9 cellular contexts compared by ENCODE assay signal in the genomic region with DNA sequence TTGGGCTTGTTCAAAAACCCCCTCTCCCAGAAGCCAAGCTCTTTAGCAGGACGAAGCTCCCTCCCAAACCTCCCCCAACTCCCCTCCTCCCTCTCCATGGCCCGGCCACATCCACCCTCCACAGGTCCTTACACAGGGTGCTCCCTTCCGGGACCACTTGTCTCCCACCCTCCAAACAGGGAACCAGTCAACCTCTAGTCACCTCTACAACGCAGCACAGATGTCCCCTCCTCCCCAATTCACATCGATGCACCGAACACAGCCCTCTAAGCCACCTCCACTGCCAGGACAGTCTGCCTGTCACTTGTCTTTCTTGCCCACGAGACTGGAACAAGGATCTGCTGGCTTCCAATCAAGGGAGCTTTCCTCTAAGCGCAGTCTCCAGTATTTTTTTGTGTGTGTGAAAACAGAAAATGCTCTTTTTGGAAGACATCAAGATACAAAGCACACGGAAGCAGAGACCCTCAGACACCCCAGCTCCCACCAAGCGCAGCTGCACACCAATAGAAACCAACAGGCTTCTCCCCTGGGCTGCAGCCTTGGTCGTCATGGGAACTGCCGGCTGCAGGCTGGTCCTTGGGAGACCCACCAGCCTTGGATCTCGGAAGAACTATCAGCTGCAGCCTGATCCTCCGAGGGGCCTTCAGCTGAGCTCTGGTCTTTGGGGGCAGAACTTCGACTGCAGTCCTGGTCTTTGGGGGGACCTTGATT. TPM values are rescaled to one million over a fixed set of nuclear protein-coding genes. Genes with fewer than 3 reads are reported as not detected.
A peak's percentile ranks its signal among the peaks of the same experiment; 100 is the strongest.
DNase-seq lines count a peak whose midpoint lies in the region; ATAC-seq and TF ChIP-seq lines count a peak whose summit lies in the region.
"Had no signal": no experiment of that assay in that cellular context is flagged by ENCODE, and none has a peak within 500 bp of the region (broad histone marks: within the 10 kb centered on the region; RNA-seq: fewer than 3 reads in every experiment).

No MANE protein-coding gene starts in this region.

- no peak overlapping the region for H3K9ac ChIP-seq in SK-N-SH

- H4K20me1 ChIP-seq in SK-N-SH (ENCODE audit: insufficient read depth) (no peaks in the 10 kb centered on the region), GM23338 (replicated peaks; ENCODE audit: insufficient read depth) (peaks cover 3% of the 10 kb centered on the region; the same call in 1 of the 2 replicates)

- no peak for TF ChIP-seq EP300 in SK-N-SH (IDR thresholded peaks at IDR 0.05; ENCODE audit: borderline replicate concordance in 1 of 2, low read depth in 1 of 2, low read length in 1 of 2)

- H2AFZ ChIP-seq in SK-N-SH (ENCODE audit: low read depth) (no peak overlapping the region), GM23338 (no peak overlapping the region)

- H3K9me3 Mint-ChIP-seq in GM23338 = no peaks in the 10 kb centered on the region; the same call in 2 of the 3 replicates

- no peaks in the 10 kb centered on the region for H3K9me3 ChIP-seq in SK-N-SH

- H3K27ac ChIP-seq in SK-N-SH (ENCODE audit: low read depth in 2 of 2, low read length in 1 of 2) (peak overlapping the region in 1 of 2 experiments; percentile 11; a peak in 1 of 4 replicates), GM23338 (ENCODE audit: low read depth) (no peak overlapping the region)

- no peaks in the 10 kb centered on the region for H3K27me3 ChIP-seq in SK-N-SH (ENCODE audit: insufficient read depth)
- no peaks in the 10 kb centered on the region for H3K27me3 ChIP-seq in GM23338 (ENCODE audit: insufficient read depth)

- H3K4me3 Mint-ChIP-seq in GM23338 = no peak overlapping the region

- H3K36me3 ChIP-seq in SK-N-SH (replicated peaks in 1 of 2; ENCODE audit: control insufficient read depth in 1 of 2, insufficient read depth in 2 of 2, low read length in 1 of 2) (no peaks in the 10 kb centered on the region), GM23338 (ENCODE audit: insufficient read depth) (no peaks in the 10 kb centered on the region)

- peak; percentile 30 for ATAC-seq in GM18502 (IDR thresholded peaks at IDR 0.05; ENCODE audit: poor library complexity, unreplicated experiment)
- ATAC-seq in GM21423 (IDR thresholded peaks at IDR 0.05; ENCODE audit: unreplicated experiment) = peak; percentile 20
- peak; percentile 10 for ATAC-seq in HG03280 (IDR thresholded peaks at IDR 0.05; ENCODE audit: unreplicated experiment)
- ATAC-seq in GM23338 = no peak

- H3K79me2 ChIP-seq in SK-N-SH (ENCODE audit: insufficient read depth) (no peaks in the 10 kb centered on the region), GM23338 (replicated peaks; ENCODE audit: insufficient read depth) (no peaks in the 10 kb centered on the region)

- H3F3A ChIP-seq in SK-N-SH (replicated peaks; ENCODE audit: insufficient read depth) = no peaks in the 10 kb centered on the region
- no peaks in the 10 kb centered on the region for H3F3A ChIP-seq in GM23338 (replicated peaks; ENCODE audit: low read depth)

- peaks cover 4% of the 10 kb centered on the region for H3K27me3 Mint-ChIP-seq in GM23338 (ENCODE audit: insufficient read depth, low read depth, poor library complexity)

- WGBS in SK-N-SH (ENCODE audit: low lambda C conversion rate) = 70% methylated on average over 11 of the region's 15 CpGs

- H3K4me3 ChIP-seq in SK-N-SH (ENCODE audit: low read depth in 2 of 2, low read length in 1 of 2) (no peak overlapping the region), GM23338 (no peak overlapping the region)

- TF ChIP-seq RAD21 in SK-N-SH (IDR thresholded peaks at IDR 0.05; ENCODE audit: low read length) = no peak

- H3K4me2 ChIP-seq in SK-N-SH (no peak overlapping the region), GM23338 (no peak overlapping the region)

- no peaks in the 10 kb centered on the region; the same call in 2 of the 3 replicates for H3K36me3 Mint-ChIP-seq in GM23338 (ENCODE audit: low read depth)

- TF ChIP-seq CTCF in SK-N-SH (IDR thresholded peaks at IDR 0.05) = no peak
- TF ChIP-seq CTCF in GM23338 (conservative IDR thresholded peaks at IDR 0.05; ENCODE audit: low read depth in 2 of 2) = no peak

- H3K27ac Mint-ChIP-seq in GM23338 = no peak overlapping the region

- H3K4me1 ChIP-seq in SK-N-SH (ENCODE audit: control insufficient read depth in 1 of 2, insufficient read depth in 2 of 2, low read depth in 1 of 2, low read length in 1 of 2) (peaks cover 0 to 68% of the 10 kb centered on the region in 2 experiments; a peak in 2 of 4 replicates), GM23338 (ENCODE audit: insufficient read depth) (no peaks in the 10 kb centered on the region)

- DNase-seq in germinal center (ENCODE audit: low spot score) = peak; percentile 39
- DNase-seq in SK-N-SH = no peak
- no peak for DNase-seq in GM23338 (ENCODE audit: low spot score)
- no peak for DNase-seq in glomerular visceral epithelial cell (ENCODE audit: extremely low spot score)
- DNase-seq in DMS79 (lab: John Stamatoyannopoulos, UW) = no peak
- DNase-seq: NCI-H446 treated with DMSO at 0.1 percent for 48 hours had no signal

- POLR2A ChIA-PET in SK-N-SH (lab: Yijun Ruan, JAX) = no interaction called here

- H3K4me1 Mint-ChIP-seq in GM23338 = peaks cover 28% of the 10 kb centered on the region

- H3K9me2 ChIP-seq in SK-N-SH = no peaks in the 10 kb centered on the region
- H3K9me2 ChIP-seq in GM23338 (ENCODE audit: insufficient read depth) = no peaks in the 10 kb centered on the region

- CTCF ChIA-PET in SK-N-SH (lab: Yijun Ruan, JAX) = interaction anchor here (0.8 to 2.0 kb wide), 7 partner anchors 9 to 91 kb away, joined by 3 to 8 read pairs (median 3); no protein-coding TSS in a partner anchor

TF ChIP-seq in SK-N-SH, 30 proteins besides CTCF, POLR2A, EP300 and RAD21:
- TF ChIP-seq FOXM1 (IDR thresholded peaks at IDR 0.05; ENCODE audit: low read depth) (no peak), NRF1 (IDR thresholded peaks at IDR 0.05; ENCODE audit: low read depth, low read length) (no peak), FOXJ3 (CRISPR knock-in tag; IDR thresholded peaks at IDR 0.05) (no peak)
- TF ChIP-seq, protein P1, sequence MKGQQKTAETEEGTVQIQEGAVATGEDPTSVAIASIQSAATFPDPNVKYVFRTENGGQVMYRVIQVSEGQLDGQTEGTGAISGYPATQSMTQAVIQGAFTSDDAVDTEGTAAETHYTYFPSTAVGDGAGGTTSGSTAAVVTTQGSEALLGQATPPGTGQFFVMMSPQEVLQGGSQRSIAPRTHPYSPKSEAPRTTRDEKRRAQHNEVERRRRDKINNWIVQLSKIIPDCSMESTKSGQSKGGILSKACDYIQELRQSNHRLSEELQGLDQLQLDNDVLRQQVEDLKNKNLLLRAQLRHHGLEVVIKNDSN (IDR thresholded peaks at IDR 0.05; ENCODE audit: borderline replicate concordance, low read depth) = no peak

TF ChIP-seq in GM23338, 12 proteins besides CTCF, POLR2A, EP300 and RAD21 (continues in another document):
- TF ChIP-seq, protein P2, sequence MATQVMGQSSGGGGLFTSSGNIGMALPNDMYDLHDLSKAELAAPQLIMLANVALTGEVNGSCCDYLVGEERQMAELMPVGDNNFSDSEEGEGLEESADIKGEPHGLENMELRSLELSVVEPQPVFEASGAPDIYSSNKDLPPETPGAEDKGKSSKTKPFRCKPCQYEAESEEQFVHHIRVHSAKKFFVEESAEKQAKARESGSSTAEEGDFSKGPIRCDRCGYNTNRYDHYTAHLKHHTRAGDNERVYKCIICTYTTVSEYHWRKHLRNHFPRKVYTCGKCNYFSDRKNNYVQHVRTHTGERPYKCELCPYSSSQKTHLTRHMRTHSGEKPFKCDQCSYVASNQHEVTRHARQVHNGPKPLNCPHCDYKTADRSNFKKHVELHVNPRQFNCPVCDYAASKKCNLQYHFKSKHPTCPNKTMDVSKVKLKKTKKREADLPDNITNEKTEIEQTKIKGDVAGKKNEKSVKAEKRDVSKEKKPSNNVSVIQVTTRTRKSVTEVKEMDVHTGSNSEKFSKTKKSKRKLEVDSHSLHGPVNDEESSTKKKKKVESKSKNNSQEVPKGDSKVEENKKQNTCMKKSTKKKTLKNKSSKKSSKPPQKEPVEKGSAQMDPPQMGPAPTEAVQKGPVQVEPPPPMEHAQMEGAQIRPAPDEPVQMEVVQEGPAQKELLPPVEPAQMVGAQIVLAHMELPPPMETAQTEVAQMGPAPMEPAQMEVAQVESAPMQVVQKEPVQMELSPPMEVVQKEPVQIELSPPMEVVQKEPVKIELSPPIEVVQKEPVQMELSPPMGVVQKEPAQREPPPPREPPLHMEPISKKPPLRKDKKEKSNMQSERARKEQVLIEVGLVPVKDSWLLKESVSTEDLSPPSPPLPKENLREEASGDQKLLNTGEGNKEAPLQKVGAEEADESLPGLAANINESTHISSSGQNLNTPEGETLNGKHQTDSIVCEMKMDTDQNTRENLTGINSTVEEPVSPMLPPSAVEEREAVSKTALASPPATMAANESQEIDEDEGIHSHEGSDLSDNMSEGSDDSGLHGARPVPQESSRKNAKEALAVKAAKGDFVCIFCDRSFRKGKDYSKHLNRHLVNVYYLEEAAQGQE (IDR thresholded peaks at IDR 0.05; ENCODE audit: unreplicated experiment) = no peak
- TF ChIP-seq STAT1 (IDR thresholded peaks at IDR 0.05; ENCODE audit: unreplicated experiment) (no peak), ZNF331 (CRISPR knock-in tag; IDR thresholded peaks at IDR 0.05; ENCODE audit: low read depth) (no peak), NANOG (IDR thresholded peaks at IDR 0.05; ENCODE audit: borderline replicate concordance) (no peak), EZH2phosphoT487 (IDR thresholded peaks at IDR 0.05; ENCODE audit: unreplicated experiment) (no peak), EZH2 (IDR thresholded peaks at IDR 0.05; ENCODE audit: low read depth, unreplicated experiment) (no peak), JUNB (IDR thresholded peaks at IDR 0.05; ENCODE audit: unreplicated experiment) (no peak)
- TF ChIP-seq, protein P3, sequence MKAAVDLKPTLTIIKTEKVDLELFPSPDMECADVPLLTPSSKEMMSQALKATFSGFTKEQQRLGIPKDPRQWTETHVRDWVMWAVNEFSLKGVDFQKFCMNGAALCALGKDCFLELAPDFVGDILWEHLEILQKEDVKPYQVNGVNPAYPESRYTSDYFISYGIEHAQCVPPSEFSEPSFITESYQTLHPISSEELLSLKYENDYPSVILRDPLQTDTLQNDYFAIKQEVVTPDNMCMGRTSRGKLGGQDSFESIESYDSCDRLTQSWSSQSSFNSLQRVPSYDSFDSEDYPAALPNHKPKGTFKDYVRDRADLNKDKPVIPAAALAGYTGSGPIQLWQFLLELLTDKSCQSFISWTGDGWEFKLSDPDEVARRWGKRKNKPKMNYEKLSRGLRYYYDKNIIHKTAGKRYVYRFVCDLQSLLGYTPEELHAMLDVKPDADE (IDR thresholded peaks at IDR 0.05) = no peak

RNA-seq across cellular contexts. Expression of a gene that starts 26.5 kb away (rescaled TPM):
- polyA plus RNA-seq in SK-N-SH (2012; rRNA removed) = 4.4 and 6.2 TPM in 2 replicates
- polyA plus RNA-seq in SK-N-SH (2012; cell fraction: cytosol; rRNA removed) = 4.2 and 5.9 TPM in 2 replicates
- 23.8 and 26.1 TPM in 2 replicates for polyA plus RNA-seq in SK-N-SH (2012; cell fraction: nucleus; rRNA removed)
- 36.2 and 51.9 TPM in 2 replicates for total RNA-seq in GM23338 (2014; rRNA removed; shearing (Covaris generic))
- polyA plus RNA-seq in GM23338 (2016; fragmentation: Nextera tagmentation; extraction: Ambion mirVana) = 7.7 and 8.0 TPM in 2 replicates
